ENCODE assay signal across 17 cellular contexts in genomic region chr3:9149566-9149965, GRCh38.
A peak's percentile ranks its signal among the peaks of the same experiment; 100 is the strongest.
DNase-seq lines count a peak whose midpoint lies in the region; ATAC-seq, FAIRE-seq and TF ChIP-seq lines count a peak whose summit lies in the region.
"Had no signal": no experiment of that assay in that cellular context is flagged by ENCODE, and none has a peak within 500 bp of the region (broad histone marks: within the 10 kb centered on the region; RNA-seq: fewer than 3 reads in every experiment).

No MANE protein-coding gene starts in this region.

- intact Hi-C loops in prostate gland (cut with DNase I) (no loop called here), sigmoid colon (cut with DNase I) (no loop called here)

- peak; percentile 58 for FAIRE-seq in GM12891 (lab: Jason Lieb, UNC)

- H3K27me3 ChIP-seq in prostate gland (replicated peaks; ENCODE audit: insufficient read depth) (no peaks in the 10 kb centered on the region), sigmoid colon (no peaks in the 10 kb centered on the region)

- no peak overlapping the region for H3K27ac Mint-ChIP-seq in WTC11
- H3K27ac Mint-ChIP-seq: B cell; CD4-positive, alpha-beta memory T cell had no signal

- WGBS in prostate gland: 68% methylated on average over 4 of the region's 5 CpGs
- 92% methylated on average over 5 of the region's 5 CpGs for WGBS in sigmoid colon, 2 donors

- H3K4me1 Mint-ChIP-seq in WTC11: peaks cover 8% of the 10 kb centered on the region

- H3K4me1 ChIP-seq in prostate gland (replicated peaks) (no peaks in the 10 kb centered on the region), sigmoid colon (peaks cover 0 to 11% (median 0%) of the 10 kb centered on the region in 4 donors)

- H3K27ac ChIP-seq in epithelial cell of prostate (peak overlapping the region; percentile 18), prostate gland (no peak overlapping the region), sigmoid colon (no peak overlapping the region)

- peaks cover 43% of the 10 kb centered on the region for H3K9me3 Mint-ChIP-seq in WTC11

- H3K36me3 ChIP-seq in prostate gland (no peaks in the 10 kb centered on the region), sigmoid colon (no peaks in the 10 kb centered on the region)

- no peak overlapping the region for H3K4me3 Mint-ChIP-seq in WTC11
- H3K4me3 Mint-ChIP-seq: B cell had no signal

- no peak for TF ChIP-seq POLR2A in GM12891 (IDR thresholded peaks at IDR 0.05; ENCODE audit: low read depth, low read length)
- TF ChIP-seq POLR2A in prostate gland (IDR thresholded peaks at IDR 0.05): no peak
- no peak for TF ChIP-seq POLR2A in sigmoid colon (IDR thresholded peaks at IDR 0.05)

- peaks cover 11% of the 10 kb centered on the region for H3K27me3 Mint-ChIP-seq in WTC11 (ENCODE audit: low read depth)
- H3K27me3 Mint-ChIP-seq: CD4-positive, alpha-beta memory T cell had no signal

- peaks cover 28% of the 10 kb centered on the region for H3K36me3 Mint-ChIP-seq in WTC11

- POLR2A ChIA-PET in WTC11 (lab: Charles Lee): interaction anchor here (0.6 kb wide), 1 partner anchor 161 kb away, joined by 3 read pairs; no protein-coding TSS in a partner anchor

- no peak for TF ChIP-seq EP300 in sigmoid colon (IDR thresholded peaks at IDR 0.05)

- CTCF ChIA-PET in WTC11 (lab: Charles Lee): no interaction called here

- TF ChIP-seq CTCF in prostate gland (IDR thresholded peaks at IDR 0.05) (peak in 1 of 4 experiments; percentile 30), sigmoid colon (IDR thresholded peaks at IDR 0.05) (no peak), WTC11 (IDR thresholded peaks at IDR 0.05) (no peak)

- DNase-seq in GM12891 (ENCODE audit: insufficient read length, low spot score) (no peak), LoVo (ENCODE audit: low spot score) (peak; percentile 9), epithelial cell of prostate (ENCODE audit: low read depth, low spot score) (peak; percentile 80), prostate gland (ENCODE audit: low spot score) (peak; percentile 58), sigmoid colon (no peak), WTC11 (ENCODE audit: low spot score) (no peak)
- DNase-seq: ACHN; CD4-positive, alpha-beta memory T cell; DND-41; GDM1; GOT3; NCI-H1930; NCI-H2171; NCI-H774; Right ventricle myocardium superior had no signal

- H3K9me3 ChIP-seq in prostate gland (no peaks in the 10 kb centered on the region), sigmoid colon (peaks cover 0 to 6% (median 0%) of the 10 kb centered on the region in 4 donors)

- H3K4me3 ChIP-seq in prostate gland: no peak overlapping the region
- H3K4me3 ChIP-seq in sigmoid colon: no peak overlapping the region

- no peak for ATAC-seq in HG03108 (IDR thresholded peaks at IDR 0.05; ENCODE audit: unreplicated experiment)
- ATAC-seq in WTC11: no peak

TF ChIP-seq in GM12891, 5 proteins besides CTCF, POLR2A, EP300 and RAD21:
- TF ChIP-seq POU2F2 (IDR thresholded peaks at IDR 0.05; ENCODE audit: low read depth, low read length): no peak
- no peak for TF ChIP-seq TAF1 (IDR thresholded peaks at IDR 0.05; ENCODE audit: low read depth, low read length)
- TF ChIP-seq PAX5 (IDR thresholded peaks at IDR 0.05; ENCODE audit: insufficient read depth, low read length, severe bottlenecking): no peak
- TF ChIP-seq POLR2AphosphoS5 (IDR thresholded peaks at IDR 0.05; ENCODE audit: low read depth, low read length): no peak
- TF ChIP-seq SPI1 (IDR thresholded peaks at IDR 0.05; ENCODE audit: low read depth, low read length): no peak

TF ChIP-seq in WTC11, 78 proteins besides CTCF, POLR2A, EP300 and RAD21:
- TF ChIP-seq AR (CRISPR knock-in tag; IDR thresholded peaks at IDR 0.05): no peak
- no peak for TF ChIP-seq FOXK1 (CRISPR knock-in tag; IDR thresholded peaks at IDR 0.05)
- TF ChIP-seq PREB (CRISPR knock-in tag; IDR thresholded peaks at IDR 0.05; ENCODE audit: borderline replicate concordance): no peak
- no peak for TF ChIP-seq TEAD1 (CRISPR knock-in tag; IDR thresholded peaks at IDR 0.05)
- no peak for TF ChIP-seq ATF3 (CRISPR knock-in tag; conservative IDR thresholded peaks at IDR 0.05)
- TF ChIP-seq, protein P1, sequence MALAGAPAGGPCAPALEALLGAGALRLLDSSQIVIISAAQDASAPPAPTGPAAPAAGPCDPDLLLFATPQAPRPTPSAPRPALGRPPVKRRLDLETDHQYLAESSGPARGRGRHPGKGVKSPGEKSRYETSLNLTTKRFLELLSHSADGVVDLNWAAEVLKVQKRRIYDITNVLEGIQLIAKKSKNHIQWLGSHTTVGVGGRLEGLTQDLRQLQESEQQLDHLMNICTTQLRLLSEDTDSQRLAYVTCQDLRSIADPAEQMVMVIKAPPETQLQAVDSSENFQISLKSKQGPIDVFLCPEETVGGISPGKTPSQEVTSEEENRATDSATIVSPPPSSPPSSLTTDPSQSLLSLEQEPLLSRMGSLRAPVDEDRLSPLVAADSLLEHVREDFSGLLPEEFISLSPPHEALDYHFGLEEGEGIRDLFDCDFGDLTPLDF (CRISPR knock-in tag; IDR thresholded peaks at IDR 0.05): no peak
- TF ChIP-seq, protein P2, sequence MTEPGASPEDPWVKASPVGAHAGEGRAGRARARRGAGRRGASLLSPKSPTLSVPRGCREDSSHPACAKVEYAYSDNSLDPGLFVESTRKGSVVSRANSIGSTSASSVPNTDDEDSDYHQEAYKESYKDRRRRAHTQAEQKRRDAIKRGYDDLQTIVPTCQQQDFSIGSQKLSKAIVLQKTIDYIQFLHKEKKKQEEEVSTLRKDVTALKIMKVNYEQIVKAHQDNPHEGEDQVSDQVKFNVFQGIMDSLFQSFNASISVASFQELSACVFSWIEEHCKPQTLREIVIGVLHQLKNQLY (CRISPR knock-in tag; IDR thresholded peaks at IDR 0.05): no peak
- no peak for TF ChIP-seq ZNF219 (CRISPR knock-in tag; IDR thresholded peaks at IDR 0.05; ENCODE audit: borderline replicate concordance)
- TF ChIP-seq NR2C2 (CRISPR knock-in tag; IDR thresholded peaks at IDR 0.05): no peak
TF ChIP-seq in WTC11: peak in this region for 0.

Comparison
In these comparisons a context has a peak if more than half of its experiments do, and no peak if none do; other contexts are left out.
1. DNase-seq: peak in LoVo (single experiment), epithelial cell of prostate (single experiment) and prostate gland (single experiment); none in GM12891 (single experiment), sigmoid colon (single experiment) and WTC11 (single experiment).